Comparison of ENCODE assay signal across 35 cellular contexts in the genomic region with DNA sequence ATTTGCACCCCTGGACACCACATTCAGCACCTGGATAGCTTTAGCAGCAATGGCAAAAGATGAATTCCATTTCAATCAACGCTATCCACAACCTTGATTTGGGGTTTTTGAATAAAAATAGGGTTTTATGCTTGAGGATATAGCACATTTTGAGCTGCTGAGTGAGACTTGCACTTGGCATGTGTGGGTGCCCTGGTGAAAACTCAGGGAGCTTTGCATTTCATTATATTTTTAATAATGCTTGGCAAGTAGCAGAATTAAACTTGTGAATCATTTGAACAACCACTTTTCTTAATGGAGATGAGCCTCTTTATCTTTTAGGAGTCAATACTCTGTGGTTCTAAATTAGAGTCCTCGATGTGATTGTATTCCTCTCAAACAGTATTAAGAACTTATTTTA.
"Had no signal": no experiment of that assay in that cellular context is flagged by ENCODE, and none has a peak within 500 bp of the region (broad histone marks: within the 10 kb centered on the region; RNA-seq: fewer than 3 reads in every experiment).

No MANE protein-coding gene starts in this region.

- H3K27ac ChIP-seq: adrenal gland, body of pancreas, brain microvascular endothelial cell, breast epithelium, VCaP had no signal

- H3K27me3 Mint-ChIP-seq: activated B cell treated with CpG ODN at 0.5 μM for 24 hours; activated CD4-positive, alpha-beta memory T cell treated with anti-CD3 and anti-CD28 coated beads for 36 hours; activated CD4-positive, alpha-beta T cell treated with anti-CD3 and anti-CD28 coated beads, Interleukin-2, amount 10 ng/mL, durations not matched to agents 24 days and 14 days; activated CD8-positive, alpha-beta T cell treated with anti-CD3 and anti-CD28 coated beads for 36 hours; activated naive CD8-positive, alpha-beta T cell treated with anti-CD3 and anti-CD28 coated beads for 36 hours; activated T-helper 17 cell treated with anti-CD3 and anti-CD28 coated beads, Interleukin-2, amount 50 U/mL, for 72 hours had no signal

- H3K4me1 Mint-ChIP-seq: activated B cell treated with CpG ODN at 0.5 μM for 24 hours; activated CD4-positive, alpha-beta T cell treated with anti-CD3 and anti-CD28 coated beads, Interleukin-2, amount 10 ng/mL, durations not matched to agents 24 days and 14 days; activated naive CD8-positive, alpha-beta T cell treated with anti-CD3 and anti-CD28 coated beads for 36 hours had no signal

- H3K36me3 ChIP-seq: adrenal gland, brain microvascular endothelial cell, breast epithelium had no signal

- H3K9me3 ChIP-seq: adrenal gland, body of pancreas, breast epithelium had no signal

- H3K4me3 Mint-ChIP-seq: activated B cell treated with CpG ODN at 0.5 μM for 24 hours; activated CD4-positive, alpha-beta memory T cell treated with anti-CD3 and anti-CD28 coated beads for 36 hours; activated CD4-positive, alpha-beta T cell treated with anti-CD3 and anti-CD28 coated beads, Interleukin-2, amount 10 ng/mL, durations not matched to agents 24 days and 14 days; activated CD8-positive, alpha-beta T cell treated with anti-CD3 and anti-CD28 coated beads for 36 hours; activated naive CD4-positive, alpha-beta T cell treated with anti-CD3 and anti-CD28 coated beads for 36 hours; activated naive CD8-positive, alpha-beta T cell treated with anti-CD3 and anti-CD28 coated beads for 36 hours; activated T-cell treated with anti-CD3 and anti-CD28 coated beads, Interleukin-2, amount 50 U/mL, for 4 hours; activated T-cell treated with anti-CD3 and anti-CD28 coated beads, Interleukin-2, amount 50 U/mL, for 72 hours; activated T-helper 1 cell treated with anti-CD3 and anti-CD28 coated beads, Interleukin-12 subunit alpha, Interleukin-12 subunit beta, Interleukin-2, Interleukin-4 antibody, amounts not matched to agents 30 ng/mL and 10 ng/mL and 1 ng/mL, durations not matched to agents 14 hours and 24 hours and 36 hours; activated T-helper 17 cell treated with anti-CD3 and anti-CD28 coated beads, Interleukin-2, amount 50 U/mL, for 72 hours; T-helper 1 cell treated with Interleukin-12 subunit alpha and Interleukin-12 subunit beta and Interleukin-4 antibody, amounts not matched to agents 30 μg/mL and 1 μg/mL, for 36 hours; T-helper 2 cell treated with Interferon-gamma antibody and Interleukin-4, amounts not matched to agents 5 μg/mL and 100 μg/mL, for 36 hours had no signal

- ATAC-seq: activated CD8-positive, alpha-beta T cell treated with anti-CD3 and anti-CD28 coated beads for 36 hours; activated naive CD4-positive, alpha-beta T cell treated with anti-CD3 and anti-CD28 coated beads, Interleukin-2, amount 50 U/mL, for 72 hours; activated T-cell treated with anti-CD3 and anti-CD28 coated beads, Interleukin-2, amount 50 U/mL, for 4 hours; activated T-cell treated with anti-CD3 and anti-CD28 coated beads, Interleukin-2, amount 50 U/mL, for 72 hours; activated T-helper 17 cell treated with anti-CD3 and anti-CD28 coated beads, Interleukin-2, amount 50 U/mL, for 72 hours; body of pancreas had no signal

- H3K36me3 Mint-ChIP-seq: activated CD4-positive, alpha-beta memory T cell treated with anti-CD3 and anti-CD28 coated beads for 36 hours; activated naive CD4-positive, alpha-beta T cell treated with anti-CD3 and anti-CD28 coated beads, Interleukin-2, amount 50 U/mL, for 72 hours; activated naive CD8-positive, alpha-beta T cell treated with anti-CD3 and anti-CD28 coated beads for 36 hours had no signal

- H3K4me1 ChIP-seq: body of pancreas, breast epithelium had no signal

- H3K4me3 ChIP-seq: adrenal gland, body of pancreas, breast epithelium had no signal

- H3K9me3 Mint-ChIP-seq: activated B cell treated with CpG ODN at 0.5 μM for 24 hours; activated CD4-positive, alpha-beta memory T cell treated with anti-CD3 and anti-CD28 coated beads for 36 hours; activated CD4-positive, alpha-beta T cell treated with anti-CD3 and anti-CD28 coated beads, Interleukin-2, amount 10 ng/mL, durations not matched to agents 24 days and 14 days; activated CD8-positive, alpha-beta T cell treated with anti-CD3 and anti-CD28 coated beads for 36 hours; activated naive CD4-positive, alpha-beta T cell treated with anti-CD3 and anti-CD28 coated beads for 36 hours; activated naive CD4-positive, alpha-beta T cell treated with anti-CD3 and anti-CD28 coated beads, Interleukin-2, amount 50 U/mL, for 72 hours; activated naive CD8-positive, alpha-beta T cell treated with anti-CD3 and anti-CD28 coated beads for 36 hours; activated T-cell treated with anti-CD3 and anti-CD28 coated beads, Interleukin-2, amount 50 U/mL, for 4 hours; activated T-cell treated with anti-CD3 and anti-CD28 coated beads, Interleukin-2, amount 50 U/mL, for 72 hours; activated T-helper 1 cell treated with anti-CD3 and anti-CD28 coated beads, Interleukin-12 subunit alpha, Interleukin-12 subunit beta, Interleukin-2, Interleukin-4 antibody, amounts not matched to agents 30 ng/mL and 10 ng/mL and 1 ng/mL, durations not matched to agents 14 hours and 24 hours and 36 hours; activated T-helper 17 cell treated with anti-CD3 and anti-CD28 coated beads, Interleukin-2, amount 50 U/mL, for 72 hours; T-helper 1 cell treated with Interleukin-12 subunit alpha and Interleukin-12 subunit beta and Interleukin-4 antibody, amounts not matched to agents 30 μg/mL and 1 μg/mL, for 36 hours; T-helper 2 cell treated with Interferon-gamma antibody and Interleukin-4, amounts not matched to agents 5 μg/mL and 100 μg/mL, for 36 hours had no signal

- H3K27me3 ChIP-seq: adrenal gland, body of pancreas, brain microvascular endothelial cell, breast epithelium had no signal

- H3K27ac Mint-ChIP-seq: activated B cell treated with CpG ODN at 0.5 μM for 24 hours; activated CD4-positive, alpha-beta memory T cell treated with anti-CD3 and anti-CD28 coated beads for 36 hours; activated CD4-positive, alpha-beta T cell treated with anti-CD3 and anti-CD28 coated beads, Interleukin-2, amount 10 ng/mL, durations not matched to agents 24 days and 14 days; activated CD8-positive, alpha-beta T cell treated with anti-CD3 and anti-CD28 coated beads for 36 hours; activated naive CD4-positive, alpha-beta T cell treated with anti-CD3 and anti-CD28 coated beads for 36 hours; activated naive CD4-positive, alpha-beta T cell treated with anti-CD3 and anti-CD28 coated beads, Interleukin-2, amount 50 U/mL, for 72 hours; activated naive CD8-positive, alpha-beta T cell treated with anti-CD3 and anti-CD28 coated beads for 36 hours; activated T-cell treated with anti-CD3 and anti-CD28 coated beads, Interleukin-2, amount 50 U/mL, for 72 hours; activated T-helper 1 cell treated with anti-CD3 and anti-CD28 coated beads, Interleukin-12 subunit alpha, Interleukin-12 subunit beta, Interleukin-2, Interleukin-4 antibody, amounts not matched to agents 30 ng/mL and 10 ng/mL and 1 ng/mL, durations not matched to agents 14 hours and 24 hours and 36 hours; activated T-helper 17 cell treated with anti-CD3 and anti-CD28 coated beads, Interleukin-2, amount 50 U/mL, for 72 hours; T-helper 1 cell treated with Interleukin-12 subunit alpha and Interleukin-12 subunit beta and Interleukin-4 antibody, amounts not matched to agents 30 μg/mL and 1 μg/mL, for 36 hours; T-helper 2 cell treated with Interferon-gamma antibody and Interleukin-4, amounts not matched to agents 5 μg/mL and 100 μg/mL, for 36 hours had no signal

- DNase-seq: activated B cell treated with CpG ODN at 0.5 μM for 24 hours; activated CD4-positive, alpha-beta memory T cell treated with anti-CD3 and anti-CD28 coated beads for 36 hours; activated CD4-positive, alpha-beta T cell treated with anti-CD3 and anti-CD28 coated beads for 4 hours; activated CD4-positive, alpha-beta T cell treated with anti-CD3 and anti-CD28 coated beads, Interleukin-2, amount 10 ng/mL, durations not matched to agents 24 days and 14 days; activated CD4-positive, alpha-beta T cell treated with anti-CD3 and anti-CD28 coated beads, Interleukin-2, amount 50 U/mL, for 1 hour; activated CD4-positive, alpha-beta T cell treated with anti-CD3 and anti-CD28 coated beads, Interleukin-2, amount 50 U/mL, for 4 hours; activated CD4-positive, CD25-positive, alpha-beta regulatory T cell treated with anti-CD3 and anti-CD28 coated beads, Interleukin-2, amount 50 U/mL, for 72 hours; activated CD8-positive, alpha-beta memory T cell treated with anti-CD3 and anti-CD28 coated beads, Interleukin-2, amount 50 U/mL, for 4 hours; activated CD8-positive, alpha-beta T cell treated with anti-CD3 and anti-CD28 coated beads for 36 hours; activated effector memory CD4-positive, alpha-beta T cell treated with anti-CD3 and anti-CD28 coated beads, Interleukin-2, amount 50 U/mL, for 16 hours; activated gamma-delta T cell treated with Interleukin-2 at 50 U/mL for 16 hours; activated naive CD4-positive, alpha-beta T cell; activated naive CD4-positive, alpha-beta T cell treated with anti-CD3 and anti-CD28 coated beads for 36 hours; activated naive CD4-positive, alpha-beta T cell treated with anti-CD3 and anti-CD28 coated beads, Interleukin-2, amount 50 U/mL, for 16 hours; activated naive CD8-positive, alpha-beta T cell treated with anti-CD3 and anti-CD28 coated beads for 36 hours; activated T-cell treated with anti-CD3 and anti-CD28 coated beads for 4 hours; activated T-cell treated with anti-CD3 and anti-CD28 coated beads, Interleukin-2, amount 50 U/mL, for 1 hour; activated T-cell treated with anti-CD3 and anti-CD28 coated beads, Interleukin-2, amount 50 U/mL, for 4 hours; activated T-cell treated with anti-CD3 and anti-CD28 coated beads, Interleukin-2, amount 50 U/mL, for 72 hours; adrenal gland; amniotic stem cell; aorta; body of pancreas; brain microvascular endothelial cell; central memory CD4-positive, alpha-beta T cell; T-helper 1 cell; T-helper 2 cell; T-helper 9 cell had no signal
